10 cellular contexts compared by ENCODE assay signal in the genomic region with DNA sequence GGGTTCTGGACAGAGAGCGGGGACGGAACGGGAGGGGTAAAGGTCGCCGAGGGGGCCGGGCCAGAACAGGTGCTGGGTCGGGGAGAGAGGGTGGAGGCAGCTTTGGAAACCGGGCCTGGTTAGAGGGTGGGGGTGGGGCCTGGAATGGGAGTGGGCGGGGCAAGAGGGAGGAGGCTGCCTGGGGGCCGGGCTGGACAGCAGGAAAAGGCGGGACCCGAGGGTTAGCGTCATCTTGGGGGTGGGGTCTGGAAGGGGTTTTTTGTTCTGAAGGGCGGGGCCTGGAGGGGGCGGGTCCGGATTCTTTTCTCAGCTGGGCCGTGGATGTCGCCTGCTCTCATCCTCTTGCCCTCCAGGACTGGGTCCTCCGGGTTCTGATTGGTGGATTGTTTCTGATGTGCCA. TPM values are rescaled to one million over a fixed set of nuclear protein-coding genes. Genes with fewer than 3 reads are reported as not detected.
A peak's percentile ranks its signal among the peaks of the same experiment; 100 is the strongest.
DNase-seq lines count a peak whose midpoint lies in the region; ATAC-seq and TF ChIP-seq lines count a peak whose summit lies in the region.
"Had no signal": no experiment of that assay in that cellular context is flagged by ENCODE, and none has a peak within 500 bp of the region (broad histone marks: within the 10 kb centered on the region; RNA-seq: fewer than 3 reads in every experiment).

No MANE protein-coding gene starts in this region.

- DNase-seq in CD1c-positive myeloid dendritic cell (ENCODE audit: extremely low spot score) (peak; percentile 6), OCI-LY7 (ENCODE audit: low spot score) (peak; percentile 31), germinal center (ENCODE audit: low spot score) (peak; percentile 5), nucleus accumbens (lab: John Stamatoyannopoulos, UW) (peak in 55 of 56 donors; percentile 21 to 94 (median 80)), NCI-H187 (lab: John Stamatoyannopoulos, UW) (no peak), NOMO-1 (lab: John Stamatoyannopoulos, UW; ENCODE audit: unreplicated experiment in 2 of 2) (no peak), NCI-H1092 treated with DMSO at 0.1 percent for 48 hours (lab: John Stamatoyannopoulos, UW) (no peak)
- DNase-seq: activated naive CD4-positive, alpha-beta T cell treated with anti-CD3 and anti-CD28 coated beads for 36 hours had no signal

- CTCF ChIA-PET in OCI-LY7 (lab: Charles Lee; ENCODE audit: unreplicated experiment): no interaction called here

- no peak for ATAC-seq in HG03342 (IDR thresholded peaks at IDR 0.05; ENCODE audit: unreplicated experiment)
- ATAC-seq: HCT116 had no signal

- H3K9me3 ChIP-seq in OCI-LY7 (ENCODE audit: low read length): peaks cover 5% of the 10 kb centered on the region; the same call in 1 of the 2 replicates

- no peak overlapping the region for H3K4me3 ChIP-seq in OCI-LY7 (ENCODE audit: low read depth, low read length, poor library complexity, severe bottlenecking)

- no peak overlapping the region for H2AFZ ChIP-seq in OCI-LY7 (ENCODE audit: low read length)

- no peaks in the 10 kb centered on the region for H3K9me2 ChIP-seq in OCI-LY7 (ENCODE audit: insufficient read depth, low read length)

- H3K27ac ChIP-seq in OCI-LY7 (ENCODE audit: low read depth, low read length, poor library complexity, severe bottlenecking): no peak overlapping the region

- H3K79me2 ChIP-seq in OCI-LY7 (ENCODE audit: insufficient read depth, low read depth, low read length): no peaks in the 10 kb centered on the region

- H3K4me2 ChIP-seq in OCI-LY7 (ENCODE audit: low read length): no peak overlapping the region

- no TSS peak for BruUV-seq in OCI-LY7 (replicated peaks; lab: Mats Ljungman, UMichigan)

- H4K20me1 ChIP-seq in OCI-LY7 (ENCODE audit: insufficient read depth, low read length): no peaks in the 10 kb centered on the region

- intact Hi-C loops in OCI-LY7 (cut with micrococcal nuclease; ENCODE audit: unreplicated experiment): no loop called here

- no peaks in the 10 kb centered on the region for H3K4me1 ChIP-seq in OCI-LY7 (ENCODE audit: insufficient read depth, low read length, poor library complexity, severe bottlenecking)

- H3K36me3 ChIP-seq in OCI-LY7 (ENCODE audit: insufficient read depth, low read length): no peaks in the 10 kb centered on the region

- no peak for TF ChIP-seq CTCF in OCI-LY7 (conservative IDR thresholded peaks at IDR 0.05; ENCODE audit: low read length)

- POLR2A ChIA-PET in OCI-LY7 (lab: Charles Lee): no interaction called here

RNA-seq across cellular contexts. Expression of gene ZNF813, which starts 4.3 kb away (rescaled TPM):
- 5.9 TPM in 2 replicates for total RNA-seq in OCI-LY7 (2014; rRNA removed; shearing (Covaris generic))
- 6.6 and 6.7 TPM in 2 replicates for total RNA-seq in OCI-LY7 (2022)

RNA-seq across cellular contexts. Expression of gene ZNF761, which starts 31.5 kb away (rescaled TPM):
- total RNA-seq in OCI-LY7 (2014; rRNA removed; shearing (Covaris generic)): 11.0 and 14.0 TPM in 2 replicates
- 16.0 and 17.5 TPM in 2 replicates for total RNA-seq in OCI-LY7 (2022)

Comparison
In these comparisons a context has a peak if more than half of its experiments do, and no peak if none do; other contexts are left out.
1. DNase-seq: peak in CD1c-positive myeloid dendritic cell (single experiment), OCI-LY7 (single experiment), germinal center (single experiment) and nucleus accumbens (55 of 56); none in NCI-H187 (0 of 2), NOMO-1 (0 of 2) and NCI-H1092 treated with DMSO at 0.1 percent for 48 hours (single experiment).